30 cellular contexts compared by ENCODE assay signal in genomic region chr16:89159174-89159849, GRCh38. TPM values are rescaled to one million over a fixed set of nuclear protein-coding genes. Genes with fewer than 3 reads are reported as not detected.
"Had no signal": no experiment of that assay in that cellular context is flagged by ENCODE, and none has a peak within 500 bp of the region (broad histone marks: within the 10 kb centered on the region; RNA-seq: fewer than 3 reads in every experiment).

No MANE protein-coding gene starts in this region.

- H3K9me3 ChIP-seq: breast epithelium, MG63, Peyer's patch, SK-N-SH had no signal

- H3K9ac ChIP-seq: SK-N-SH had no signal

- H3K4me3 ChIP-seq: breast epithelium, MG63, Peyer's patch, SJCRH30 had no signal

- H3K27me3 ChIP-seq: MG63, Peyer's patch, SJCRH30 had no signal

- H3K4me1 ChIP-seq: SJCRH30 had no signal

- H3K27me3 Mint-ChIP-seq: activated CD8-positive, alpha-beta T cell treated with anti-CD3 and anti-CD28 coated beads for 36 hours; activated naive CD8-positive, alpha-beta T cell treated with anti-CD3 and anti-CD28 coated beads for 36 hours had no signal

- H3K4me1 Mint-ChIP-seq: activated naive CD4-positive, alpha-beta T cell treated with anti-CD3 and anti-CD28 coated beads, Interleukin-2, amount 10 ng/mL, durations not matched to agents 7 days and 5 days; activated naive CD8-positive, alpha-beta T cell treated with anti-CD3 and anti-CD28 coated beads for 36 hours had no signal

- H3K4me3 Mint-ChIP-seq: activated CD8-positive, alpha-beta T cell treated with anti-CD3 and anti-CD28 coated beads for 36 hours; activated naive CD4-positive, alpha-beta T cell treated with anti-CD3 and anti-CD28 coated beads, Interleukin-2, amount 10 ng/mL, durations not matched to agents 7 days and 5 days; activated naive CD8-positive, alpha-beta T cell treated with anti-CD3 and anti-CD28 coated beads for 36 hours; activated T-cell treated with anti-CD3 and anti-CD28 coated beads, Interleukin-2, amount 50 U/mL, for 72 hours had no signal

- DNase-seq: activated CD4-positive, alpha-beta T cell treated with anti-CD3 and anti-CD28 coated beads for 4 hours; activated CD8-positive, alpha-beta memory T cell treated with anti-CD3 and anti-CD28 coated beads, Interleukin-2, amount 50 U/mL, for 4 hours; activated CD8-positive, alpha-beta T cell treated with anti-CD3 and anti-CD28 coated beads for 36 hours; activated gamma-delta T cell treated with Interleukin-2 at 50 U/mL for 16 hours; activated naive CD4-positive, alpha-beta T cell treated with anti-CD3 and anti-CD28 coated beads, Interleukin-2, amount 10 ng/mL, durations not matched to agents 7 days and 5 days; activated naive CD8-positive, alpha-beta T cell treated with anti-CD3 and anti-CD28 coated beads for 36 hours; activated T-cell treated with anti-CD3 and anti-CD28 coated beads, Interleukin-2, amount 50 U/mL, for 72 hours; anterior cingulate cortex; caudate nucleus; MG63; MV-4-11; NCI-H1092 treated with DMSO at 0.1 percent for 48 hours; NCI-H1417 treated with DMSO at 0.1 percent for 48 hours; NCI-H1694; NCI-H2029; NCI-H2227 treated with DMSO at 0.1 percent for 48 hours; NCI-H446 treated with DMSO at 0.1 percent for 48 hours; NCI-H524 treated with DMSO at 0.1 percent for 48 hours; NCI-H774; NK-92 treated with Interleukin-12 subunit alpha and Interleukin-12 subunit beta, amount 100 ng/mL, for 24 hours; Peyer's patch; Right ventricle myocardium superior; SJCRH30; SK-N-SH; T-helper 1 cell had no signal

- H3K27ac Mint-ChIP-seq: activated CD8-positive, alpha-beta T cell treated with anti-CD3 and anti-CD28 coated beads for 36 hours; activated naive CD4-positive, alpha-beta T cell treated with anti-CD3 and anti-CD28 coated beads, Interleukin-2, amount 10 ng/mL, durations not matched to agents 7 days and 5 days; activated naive CD8-positive, alpha-beta T cell treated with anti-CD3 and anti-CD28 coated beads for 36 hours; activated T-cell treated with anti-CD3 and anti-CD28 coated beads, Interleukin-2, amount 50 U/mL, for 72 hours; activated T-helper 2 cell treated with anti-CD3 and anti-CD28 coated beads, Interferon-gamma antibody, Interleukin-2, Interleukin-4, amounts not matched to agents 10 μg/mL and 5 μg/mL and 100 μg/mL, durations not matched to agents 14 hours and 24 hours and 36 hours had no signal

- H3K4me2 ChIP-seq: SK-N-SH had no signal

- H3K9me3 Mint-ChIP-seq: activated naive CD8-positive, alpha-beta T cell treated with anti-CD3 and anti-CD28 coated beads for 36 hours had no signal

- H3K36me3 ChIP-seq: breast epithelium, MG63, Peyer's patch, SJCRH30 had no signal

- H3K36me3 Mint-ChIP-seq: activated naive CD4-positive, alpha-beta T cell treated with anti-CD3 and anti-CD28 coated beads, Interleukin-2, amount 10 ng/mL, durations not matched to agents 7 days and 5 days; activated naive CD8-positive, alpha-beta T cell treated with anti-CD3 and anti-CD28 coated beads for 36 hours had no signal

- ATAC-seq: activated CD8-positive, alpha-beta T cell treated with anti-CD3 and anti-CD28 coated beads for 36 hours had no signal

- H3K27ac ChIP-seq: breast epithelium, Peyer's patch, RWPE1, SJCRH30, VCaP had no signal

RNA-seq across cellular contexts. Expression of gene CDH15, which starts 12.2 kb away (rescaled TPM):
- total RNA-seq: activated CD8-positive, alpha-beta T cell treated with anti-CD3 and anti-CD28 coated beads for 36 hours; activated naive CD8-positive, alpha-beta T cell treated with anti-CD3 and anti-CD28 coated beads for 36 hours; activated T-cell treated with anti-CD3 and anti-CD28 coated beads, Interleukin-2, amount 50 U/mL, for 72 hours; activated T-helper 2 cell treated with anti-CD3 and anti-CD28 coated beads, Interferon-gamma antibody, Interleukin-2, Interleukin-4, amounts not matched to agents 10 μg/mL and 5 μg/mL and 100 μg/mL, durations not matched to agents 14 hours and 24 hours and 36 hours; breast epithelium; Peyer's patch; Right ventricle myocardium superior; T-helper 2 cell treated with Interferon-gamma antibody and Interleukin-4, amounts not matched to agents 100 ng/mL and 5 ng/mL, for 36 hours had no signal

RNA-seq across cellular contexts. Expression of gene SLC22A31, which starts 41.0 kb away (rescaled TPM):
- total RNA-seq: activated naive CD8-positive, alpha-beta T cell treated with anti-CD3 and anti-CD28 coated beads for 36 hours; breast epithelium; Right ventricle myocardium superior; SJCRH30 had no signal
